8 cellular contexts compared by ENCODE assay signal in the genomic region with DNA sequence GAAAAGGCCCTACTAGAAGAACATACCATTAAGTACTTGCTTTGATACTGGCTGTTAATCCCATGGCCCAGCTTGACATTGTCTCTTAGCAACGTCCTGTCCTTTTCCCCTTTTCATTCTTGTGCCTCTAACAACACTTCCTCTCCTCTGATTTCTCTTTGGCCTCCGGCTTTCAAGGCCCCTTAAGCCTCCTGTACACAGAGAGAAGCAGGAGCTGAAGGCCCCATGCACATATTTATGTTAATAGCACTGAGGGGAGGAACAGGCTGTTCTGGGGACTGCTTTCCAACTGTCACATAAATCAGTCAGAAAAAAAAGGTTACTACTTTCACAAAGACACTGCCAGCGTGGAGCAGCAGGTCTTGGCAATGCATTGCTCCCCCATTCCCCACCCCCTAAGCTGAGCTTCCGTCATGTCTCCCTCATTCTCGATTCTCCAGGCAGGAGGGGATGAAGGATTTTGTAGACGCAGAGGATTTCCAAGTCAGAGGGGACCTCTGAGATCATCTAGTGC.
A peak's percentile ranks its signal among the peaks of the same experiment; 100 is the strongest.
DNase-seq lines count a peak whose midpoint lies in the region; ATAC-seq and TF ChIP-seq lines count a peak whose summit lies in the region.

No MANE protein-coding gene starts in this region.

- CTCF ChIA-PET in mammary epithelial cell (lab: Charles Lee; ENCODE audit: low non-redundant PET), result no interaction called here

- no peaks in the 10 kb centered on the region for H3K79me2 ChIP-seq in mammary epithelial cell (ENCODE audit: insufficient read depth, low read length)

- H3K4me3 ChIP-seq in choroid plexus epithelial cell (ENCODE audit: low read depth, low read length), result no peak overlapping the region
- no peak overlapping the region for H3K4me3 ChIP-seq in gastrocnemius medialis
- H3K4me3 ChIP-seq in mammary epithelial cell (replicated peaks in 1 of 3; ENCODE audit: insufficient read depth in 1 of 3, low read depth in 2 of 3, low read length in 3 of 3), result no peak overlapping the region

- no peaks in the 10 kb centered on the region for H4K20me1 ChIP-seq in mammary epithelial cell (ENCODE audit: insufficient read depth, low read length)

- H3K27ac ChIP-seq in gastrocnemius medialis (peak overlapping the region; percentile 27 to 69 (median 56)), mammary epithelial cell (ENCODE audit: insufficient read depth, low read depth, low read length) (no peak overlapping the region)

- intact Hi-C loops in gastrocnemius medialis (cut with DNase I; ENCODE audit: low total_unique reads) (no loop called here), mammary epithelial cell (cut with micrococcal nuclease) (no loop called here)

- ATAC-seq in gastrocnemius medialis (peak; percentile 71 to 81), GM19351 (IDR thresholded peaks at IDR 0.05; ENCODE audit: unreplicated experiment) (no peak), GM21529 (IDR thresholded peaks at IDR 0.05; ENCODE audit: unreplicated experiment) (no peak)

- no peak overlapping the region for H2AFZ ChIP-seq in mammary epithelial cell (ENCODE audit: low read depth, low read length)

- TF ChIP-seq CTCF in choroid plexus epithelial cell (conservative IDR thresholded peaks at IDR 0.05; ENCODE audit: low read depth, low read length) (no peak), gastrocnemius medialis (IDR thresholded peaks at IDR 0.05 in 4 of 5, conservative IDR thresholded peaks at IDR 0.05 in 1 of 5) (no peak), mammary epithelial cell (conservative IDR thresholded peaks at IDR 0.05 in 1 of 2, IDR thresholded peaks at IDR 0.05 in 1 of 2; ENCODE audit: extremely low read depth in 1 of 2, insufficient read depth in 1 of 2, low read depth in 1 of 2, low read length in 2 of 2) (no peak)

- WGBS in mammary epithelial cell (ENCODE audit: low coverage, missing lambda C conversion rate), result 82% methylated on average over 6 of the region's 6 CpGs

- H3K36me3 ChIP-seq in gastrocnemius medialis (no peaks in the 10 kb centered on the region), mammary epithelial cell (ENCODE audit: insufficient read depth, low read length) (no peaks in the 10 kb centered on the region)

- DNase-seq in NCI-H2227 (lab: John Stamatoyannopoulos, UW; ENCODE audit: unreplicated experiment) (peak; percentile 79), choroid plexus epithelial cell (ENCODE audit: low read depth) (peak; percentile 60), islet precursor cell (peak; percentile 84), gastrocnemius medialis (peak; percentile 15 to 20), mammary epithelial cell (no peak), GF-D8 (lab: John Stamatoyannopoulos, UW) (no peak)

- TF ChIP-seq POLR2A in gastrocnemius medialis (IDR thresholded peaks at IDR 0.05), result no peak

- dilution Hi-C loops in mammary epithelial cell (cut with HindIII; ENCODE audit: low sequenced_read_pairs), result no loop called here

- in situ Hi-C loops in gastrocnemius medialis (cut with MboI; ENCODE audit: low sequenced_read_pairs in 4 of 4), result no loop called here
- in situ Hi-C loops in mammary epithelial cell (cut with MboI; ENCODE audit: low sequenced_read_pairs in 2 of 2), result no loop called here

- H3K27me3 ChIP-seq in gastrocnemius medialis (no peaks in the 10 kb centered on the region), mammary epithelial cell (ENCODE audit: insufficient read depth, low read length) (no peaks in the 10 kb centered on the region)

- H3K9me3 ChIP-seq in gastrocnemius medialis, result no peaks in the 10 kb centered on the region
- H3K9me3 ChIP-seq in mammary epithelial cell (replicated peaks; ENCODE audit: insufficient read depth, low read length), result no peaks in the 10 kb centered on the region

- no peak overlapping the region for H3K4me2 ChIP-seq in mammary epithelial cell (ENCODE audit: insufficient read depth, low read depth, low read length)

- H3K9ac ChIP-seq in mammary epithelial cell (ENCODE audit: insufficient read depth, low read length), result no peak overlapping the region

- BruUV-seq in mammary epithelial cell (replicated peaks; lab: Mats Ljungman, UMichigan), result no TSS peak

- H3K4me1 ChIP-seq in gastrocnemius medialis (peaks cover 25% of the 10 kb centered on the region in 2 donors), mammary epithelial cell (ENCODE audit: insufficient read depth, low read length) (no peaks in the 10 kb centered on the region)

Comparison
In these comparisons a context has a peak if more than half of its experiments do, and no peak if none do; other contexts are left out.
1. DNase-seq: peak in NCI-H2227 (single experiment), choroid plexus epithelial cell (single experiment), islet precursor cell (single experiment) and gastrocnemius medialis (2 of 2); none in mammary epithelial cell (single experiment) and GF-D8 (single experiment).
2. ATAC-seq: peak in gastrocnemius medialis (2 of 2); none in GM19351 (single experiment) and GM21529 (single experiment).